In the genomic region with DNA sequence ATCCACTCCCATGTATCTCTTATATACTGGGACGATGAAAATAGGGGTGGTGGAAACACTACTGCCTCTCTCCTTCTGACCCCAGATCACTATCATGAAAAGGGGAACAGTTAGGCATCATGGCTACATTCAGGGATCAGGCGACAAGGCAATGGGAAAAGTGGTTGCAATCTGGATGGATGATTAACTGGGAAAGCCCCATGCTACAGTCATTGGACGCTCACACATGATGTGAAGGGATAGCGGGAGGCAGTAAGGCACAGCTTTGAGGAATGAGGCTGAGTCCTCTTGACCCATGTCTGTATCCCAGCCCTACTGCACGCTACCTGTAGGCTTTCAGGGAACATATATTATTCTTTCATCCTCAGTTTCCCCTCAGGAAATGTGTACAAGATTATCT, we compare ENCODE assay signal across 16 cellular contexts. TPM values are rescaled to one million over a fixed set of nuclear protein-coding genes. Genes with fewer than 3 reads are reported as not detected.
DNase-seq lines count a peak whose midpoint lies in the region; ATAC-seq, FAIRE-seq and TF ChIP-seq lines count a peak whose summit lies in the region.
"Had no signal": no experiment of that assay in that cellular context is flagged by ENCODE, and none has a peak within 500 bp of the region (broad histone marks: within the 10 kb centered on the region; RNA-seq: fewer than 3 reads in every experiment).

No MANE protein-coding gene starts in this region.

- H3K4me1 Mint-ChIP-seq in nephron, result peaks cover 65% of the 10 kb centered on the region

- peak overlapping the region in 2 of 3 experiments; percentile 8 to 35 for H3K27ac Mint-ChIP-seq in nephron

- H3K9me3 Mint-ChIP-seq in nephron, result no peaks in the 10 kb centered on the region

- H3K4me1 ChIP-seq in A549, result peaks cover 28% of the 10 kb centered on the region
- H3K4me1 ChIP-seq: upper lobe of left lung had no signal

- DNase-seq in A549 (ENCODE audit: low read depth in 1 of 2, low spot score in 1 of 2), result peak; percentile 17 to 21
- DNase-seq in HK-2 (ENCODE audit: unreplicated experiment), result peak; percentile 67
- no peak for DNase-seq in coronary artery (ENCODE audit: low spot score)
- DNase-seq in NCI-H526 treated with DMSO at 0.1 percent for 48 hours (lab: John Stamatoyannopoulos, UW), result no peak
- no peak for DNase-seq in EL
- DNase-seq in AML-193 (lab: John Stamatoyannopoulos, UW), result no peak
- DNase-seq: effector memory CD4-positive, alpha-beta T cell; NCI-H1105; NCI-H2171 treated with DMSO at 0.1 percent for 48 hours; SHP77 treated with DMSO at 0.1 percent for 48 hours; T-helper 2 cell; upper lobe of left lung had no signal

- H3K9me3 ChIP-seq in A549, result no peaks in the 10 kb centered on the region
- H3K9me3 ChIP-seq: upper lobe of left lung had no signal

- peaks cover 13% of the 10 kb centered on the region for H3K36me3 Mint-ChIP-seq in nephron (ENCODE audit: low read depth)

- 43% methylated on average over 5 of the region's 5 CpGs for WGBS in A549 (ENCODE audit: missing lambda C conversion rate)

- POLR2A ChIA-PET in A549 (lab: Yijun Ruan, JAX), result no interaction called here

- peak overlapping the region in 1 of 3 experiments; percentile 27 for H3K4me3 Mint-ChIP-seq in nephron

- TF ChIP-seq CTCF in A549 (IDR thresholded peaks at IDR 0.05) (no peak), coronary artery (IDR thresholded peaks at IDR 0.05) (no peak), nephron (IDR thresholded peaks at IDR 0.05; ENCODE audit: unreplicated experiment in 3 of 3) (no peak)

- TF ChIP-seq POLR2A in A549 (IDR thresholded peaks at IDR 0.05; ENCODE audit: low read length), result no peak

- TF ChIP-seq EP300 in A549 (IDR thresholded peaks at IDR 0.05), result no peak

- peak; percentile 60 to 70; a peak in 4 of 6 replicates for ATAC-seq in A549
- no peak for ATAC-seq in HG02970 (IDR thresholded peaks at IDR 0.05; ENCODE audit: low FRiP score, unreplicated experiment)
- ATAC-seq: activated CD4-positive, CD25-positive, alpha-beta regulatory T cell treated with anti-CD3 and anti-CD28 coated beads, Interleukin-2, amount 50 U/mL, for 24 hours had no signal

- H3K4me2 ChIP-seq in A549, result peak overlapping the region; percentile 60

- TF ChIP-seq RAD21 in A549 (conservative IDR thresholded peaks at IDR 0.05 in 1 of 2, IDR thresholded peaks at IDR 0.05 in 1 of 2), result no peak

- CTCF ChIA-PET in A549 (lab: Yijun Ruan, JAX), result interaction anchor here (2.1 kb wide), 1 partner anchor 10 kb away, joined by 13 read pairs; no protein-coding TSS in a partner anchor

- peak overlapping the region; percentile 60 to 78 for H3K27ac ChIP-seq in A549
- H3K27ac ChIP-seq in coronary artery, result peak overlapping the region; percentile 59 to 73

- no peak overlapping the region for H3K4me3 ChIP-seq in A549
- no peak overlapping the region for H3K4me3 ChIP-seq in coronary artery
- H3K4me3 ChIP-seq: upper lobe of left lung had no signal

- FAIRE-seq in A549 (lab: Jason Lieb, UNC), result no peak
- FAIRE-seq: frontal cortex had no signal

- no peaks in the 10 kb centered on the region for H3K27me3 Mint-ChIP-seq in nephron (ENCODE audit: low read depth)

TF ChIP-seq in A549, 52 proteins besides CTCF, POLR2A, EP300 and RAD21:
- no peak for TF ChIP-seq TP53 (CRISPR knock-in tag; IDR thresholded peaks at IDR 0.05)
- no peak for TF ChIP-seq ZNF302 (CRISPR knock-in tag; IDR thresholded peaks at IDR 0.05)
- no peak for TF ChIP-seq TFCP2L1 (CRISPR knock-in tag; IDR thresholded peaks at IDR 0.05)
- TF ChIP-seq EHMT2 (IDR thresholded peaks at IDR 0.05; ENCODE audit: low read depth), result no peak
- TF ChIP-seq RNF2 (IDR thresholded peaks at IDR 0.05; ENCODE audit: borderline replicate concordance, low read depth), result no peak

RNA-seq across cellular contexts. Expression of a gene that starts 10.2 kb away (rescaled TPM):
- 2.4 and 2.9 TPM in 2 replicates for polyA plus RNA-seq in A549 (2011; rRNA removed)
- polyA plus RNA-seq in A549 (2012; cell fraction: cytosol; rRNA removed), result 0.13 and 0.18 TPM in 2 replicates
- polyA plus RNA-seq in A549 (2012; cell fraction: nucleus; rRNA removed), result 0.23 TPM in 2 replicates
- 2.1 to 2.7 TPM (median 2.7 TPM) in 3 replicates for polyA plus RNA-seq in A549 (2017; fragmentation: RNase III; extraction: RNeasy Plus Mini Kit Qiagen cat#74134 plus additional on column Dnase treatment)
- polyA minus RNA-seq in A549 (2011; rRNA and poly(A)+ RNA removed), result 1.8 and 3.6 TPM in 2 replicates

RNA-seq across cellular contexts. Expression of a gene that starts 47.6 kb away (rescaled TPM):
- polyA plus RNA-seq in A549 (2011; rRNA removed), result 8.8 and 10.2 TPM in 2 replicates
- 1.5 and 2.1 TPM in 2 replicates for polyA plus RNA-seq in A549 (2012; cell fraction: cytosol; rRNA removed)
- polyA plus RNA-seq in A549 (2012; cell fraction: nucleus; rRNA removed), result 0.89 and 1.3 TPM in 2 replicates
- 3.9 to 5.3 TPM (median 4.4 TPM) in 3 replicates for polyA plus RNA-seq in A549 (2017; fragmentation: RNase III; extraction: RNeasy Plus Mini Kit Qiagen cat#74134 plus additional on column Dnase treatment)
- 12.7 and 15.6 TPM in 2 replicates for polyA minus RNA-seq in A549 (2011; rRNA and poly(A)+ RNA removed)

Comparison
In these comparisons a context has a peak if more than half of its experiments do, and no peak if none do; other contexts are left out.
1. DNase-seq: peak in A549 (2 of 2) and HK-2 (single experiment); none in coronary artery (single experiment), NCI-H526 treated with DMSO at 0.1 percent for 48 hours (single experiment), EL (single experiment) and AML-193 (0 of 2).